Comparison of ENCODE assay signal across 25 cellular contexts in the genomic region with DNA sequence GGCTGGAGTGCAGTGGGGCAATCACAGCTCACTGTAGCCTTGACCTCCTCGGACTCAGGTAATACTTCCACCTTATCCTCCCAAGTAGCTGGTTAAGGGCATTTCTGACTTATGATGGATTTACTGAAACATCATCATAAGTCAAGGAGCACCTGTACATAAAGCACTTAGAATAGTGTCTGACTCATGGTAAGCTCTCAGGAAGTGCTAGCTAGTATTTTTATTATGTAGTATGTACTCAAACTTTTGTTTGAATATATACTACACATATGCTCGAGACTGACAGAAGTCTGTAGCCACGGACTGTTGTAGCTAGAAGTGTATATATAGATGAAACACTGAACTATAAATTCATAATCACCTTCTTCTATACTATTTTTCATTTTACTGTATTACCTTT.
"Had no signal": no experiment of that assay in that cellular context is flagged by ENCODE, and none has a peak within 500 bp of the region (broad histone marks: within the 10 kb centered on the region; RNA-seq: fewer than 3 reads in every experiment).

No MANE protein-coding gene starts in this region.

- H3K4me1 ChIP-seq: esophagus squamous epithelium, psoas muscle had no signal

- ATAC-seq: effector memory CD8-positive, alpha-beta T cell; heart right ventricle; natural killer cell; psoas muscle; right cardiac atrium; stimulated activated effector memory CD8-positive, alpha-beta T cell treated with anti-CD3 and anti-CD28 coated beads, Interleukin-12 subunit alpha, Interleukin-12 subunit beta, amount 100 ng/mL, for 72 hours had no signal

- FAIRE-seq: endometrium, islet of Langerhans had no signal

- H3K4me3 ChIP-seq: coronary artery, esophagus squamous epithelium, heart right ventricle, ovary, psoas muscle, sigmoid colon, stomach, thyroid gland had no signal

- H3K36me3 ChIP-seq: ovary, sigmoid colon, thyroid gland had no signal

- H3K9me3 ChIP-seq: esophagus squamous epithelium, heart right ventricle, ovary, psoas muscle, sigmoid colon, stomach, thyroid gland had no signal

- H3K27ac ChIP-seq: coronary artery, esophagus squamous epithelium, heart right ventricle, ovary, psoas muscle, sigmoid colon, stomach, thyroid gland had no signal

- H3K27me3 ChIP-seq: esophagus squamous epithelium, heart right ventricle, ovary, sigmoid colon, stomach, thyroid gland had no signal

- DNase-seq: effector memory CD8-positive, alpha-beta T cell; erythroblast; esophagus squamous epithelium; foreskin melanocyte; glutamatergic neuron; heart right ventricle; hippocampal formation; mesendoderm; natural killer cell; occipital lobe; ovary; posterior cingulate gyrus; psoas muscle; right cardiac atrium; sigmoid colon; stimulated activated CD4-positive, alpha-beta T cell treated with anti-CD3 and anti-CD28 coated beads, Interleukin-2, amount 100 ng/mL, for 24 hours; stimulated activated CD4-positive, alpha-beta T cell treated with anti-CD3 and anti-CD28 coated beads, Interleukin-4, amount 100 ng/mL, for 24 hours; stimulated activated naive CD4-positive, alpha-beta T cell treated with Interleukin-2 at 50 U/mL for 16 hours; stomach; thyroid gland; trophoblast cell had no signal
